Comparison of ENCODE assay signal across 14 cellular contexts in genomic region chr3:183291511-183292031, GRCh38. TPM values are rescaled to one million over a fixed set of nuclear protein-coding genes. Genes with fewer than 3 reads are reported as not detected.
DNase-seq lines count a peak whose midpoint lies in the region; ATAC-seq and TF ChIP-seq lines count a peak whose summit lies in the region.
"Had no signal": no experiment of that assay in that cellular context is flagged by ENCODE, and none has a peak within 500 bp of the region (broad histone marks: within the 10 kb centered on the region; RNA-seq: fewer than 3 reads in every experiment).

No MANE protein-coding gene starts in this region.

- peak overlapping the region in 1 of 2 donors; percentile 37 for H3K27ac ChIP-seq in breast epithelium
- peak overlapping the region; percentile 57 for H3K27ac ChIP-seq in brain microvascular endothelial cell
- H3K27ac ChIP-seq: dorsolateral prefrontal cortex, heart right ventricle, vagina had no signal

- H3K36me3 Mint-ChIP-seq in MCF 10A (ENCODE audit: insufficient read depth, unreplicated experiment), result peaks cover 29% of the 10 kb centered on the region

- no peak for TF ChIP-seq CTCF in MCF 10A (IDR thresholded peaks at IDR 0.05; ENCODE audit: unreplicated experiment)
- TF ChIP-seq CTCF in breast epithelium (IDR thresholded peaks at IDR 0.05), result no peak
- TF ChIP-seq CTCF in brain microvascular endothelial cell (IDR thresholded peaks at IDR 0.05; ENCODE audit: low read depth, low read length, missing control alignments), result no peak

- H3K4me3 ChIP-seq in breast epithelium (no peak overlapping the region), brain microvascular endothelial cell (ENCODE audit: low read depth, low read length) (no peak overlapping the region)
- H3K4me3 ChIP-seq: dorsolateral prefrontal cortex, heart right ventricle, vagina had no signal

- no TSS peak for BruUV-seq in MCF 10A (replicated peaks; lab: Mats Ljungman, UMichigan)

- H3K9me3 Mint-ChIP-seq in MCF 10A (ENCODE audit: unreplicated experiment), result no peaks in the 10 kb centered on the region

- H3K36me3 ChIP-seq in breast epithelium (no peaks in the 10 kb centered on the region), brain microvascular endothelial cell (replicated peaks) (peaks cover 6% of the 10 kb centered on the region)
- H3K36me3 ChIP-seq: heart right ventricle, vagina had no signal

- no peaks in the 10 kb centered on the region for H3K4me1 ChIP-seq in breast epithelium

- no peak for TF ChIP-seq POLR2A in breast epithelium (IDR thresholded peaks at IDR 0.05)

- ATAC-seq in HG03045 (IDR thresholded peaks at IDR 0.05; ENCODE audit: unreplicated experiment), result no peak
- ATAC-seq: heart right ventricle had no signal

- H3K27ac Mint-ChIP-seq in MCF 10A (ENCODE audit: low read depth, unreplicated experiment), result peak overlapping the region; percentile 86
- H3K27ac Mint-ChIP-seq: activated naive CD8-positive, alpha-beta T cell had no signal

- H3K9me3 ChIP-seq in breast epithelium, result no peaks in the 10 kb centered on the region
- H3K9me3 ChIP-seq: heart right ventricle, vagina had no signal

- H3K4me3 Mint-ChIP-seq in MCF 10A (ENCODE audit: unreplicated experiment), result peak overlapping the region; percentile 0
- H3K4me3 Mint-ChIP-seq: activated naive CD8-positive, alpha-beta T cell had no signal

- intact Hi-C loops in MCF 10A (cut with micrococcal nuclease), result no loop called here
- intact Hi-C loops in breast epithelium (cut with DNase I; ENCODE audit: low total_unique reads), result no loop called here
- intact Hi-C loops in cardiac septum (cut with DNase I), result no loop called here

- DNase-seq in MCF 10A (ENCODE audit: unreplicated experiment) (peak; percentile 66), breast epithelium (ENCODE audit: low spot score in 2 of 2) (no peak), brain microvascular endothelial cell (no peak), left kidney (ENCODE audit: low read depth, low spot score) (peak; percentile 33), GF-D8 (lab: John Stamatoyannopoulos, UW) (no peak), cardiac septum (ENCODE audit: low spot score) (no peak)
- DNase-seq in activated CD4-positive, alpha-beta T cell treated with anti-CD3 and anti-CD28 coated beads, Interleukin-2, amount 50 U/mL, for 48 hours, result no peak
- DNase-seq: DMS153, dorsolateral prefrontal cortex, heart right ventricle, RPMI8226 had no signal

- no peaks in the 10 kb centered on the region for H3K27me3 Mint-ChIP-seq in MCF 10A (ENCODE audit: insufficient read depth, unreplicated experiment)
- H3K27me3 Mint-ChIP-seq: activated naive CD8-positive, alpha-beta T cell had no signal

- POLR2A ChIA-PET in MCF 10A (lab: Yijun Ruan, JAX), result interaction anchor here (0.6 to 11.4 kb wide), 22 partner anchors 9 to 107 kb away, joined by 3 to 219 read pairs (median 5); partner anchors contain the start of gene B3GNT5

- H3K27me3 ChIP-seq in breast epithelium, result no peaks in the 10 kb centered on the region
- H3K27me3 ChIP-seq in brain microvascular endothelial cell (replicated peaks), result no peaks in the 10 kb centered on the region
- H3K27me3 ChIP-seq: dorsolateral prefrontal cortex, heart right ventricle, vagina had no signal

- in situ Hi-C loops in brain microvascular endothelial cell (cut with HindIII; ENCODE audit: low pct_ligation_motif_present, low sequenced_read_pairs), result no loop called here

- peaks cover 45% of the 10 kb centered on the region for H3K4me1 Mint-ChIP-seq in MCF 10A (ENCODE audit: insufficient read depth, unreplicated experiment)

- CTCF ChIA-PET in MCF 10A (lab: Yijun Ruan, JAX), result interaction anchor here (0.6 to 1.6 kb wide), 6 partner anchors 12 to 594 kb away, joined by 3 to 11 read pairs (median 3); no protein-coding TSS in a partner anchor

RNA-seq across cellular contexts. Expression of gene B3GNT5, which starts 38.5 kb away (rescaled TPM):
- total RNA-seq in MCF 10A (2022) (80.1 and 104 TPM in 2 replicates), breast epithelium (10 to 100 TPM in 1 of 3 donors, 1 to 10 TPM in 2; 3.0 to 12.1 (median 6.2) TPM), cardiac septum (3.2 TPM)

Comparison
In these comparisons a context has a peak if more than half of its experiments do, and no peak if none do; other contexts are left out.
1. DNase-seq: peak in MCF 10A (single experiment) and left kidney (single experiment); none in breast epithelium (0 of 2), brain microvascular endothelial cell (single experiment), GF-D8 (single experiment), activated CD4-positive, alpha-beta T cell treated with anti-CD3 and anti-CD28 coated beads, Interleukin-2, amount 50 U/mL, for 48 hours (0 of 2) and cardiac septum (single experiment).